In genomic region chr2:1744151-1744445, GRCh38 we compare ENCODE assay signal across 8 cellular contexts. TPM values are rescaled to one million over a fixed set of nuclear protein-coding genes. Genes with fewer than 3 reads are reported as not detected.
DNase-seq lines count a peak whose midpoint lies in the region; ATAC-seq and TF ChIP-seq lines count a peak whose summit lies in the region.

No MANE protein-coding gene starts in this region.

- peaks cover 33% of the 10 kb centered on the region for H3K4me1 ChIP-seq in muscle layer of colon (ENCODE audit: insufficient read depth, low read length)

- DNase-seq in ACHN (peak; percentile 53), NB4 (ENCODE audit: low read depth) (no peak), superior temporal gyrus (ENCODE audit: extremely low spot score) (no peak)

- H3K27ac ChIP-seq in muscle layer of colon (ENCODE audit: low read depth, low read length) = peak overlapping the region; percentile 97

- no peaks in the 10 kb centered on the region for H3K36me3 ChIP-seq in muscle layer of colon (ENCODE audit: insufficient read depth, low read length)

- TF ChIP-seq CTCF in NB4 (IDR thresholded peaks at IDR 0.05; ENCODE audit: low read depth, low read length) = no peak

- H3K4me3 ChIP-seq in NB4 (ENCODE audit: low read depth, low read length) = peak overlapping the region; percentile 49
- peak overlapping the region; percentile 70 to 85 for H3K4me3 ChIP-seq in muscle layer of colon (ENCODE audit: low read depth in 1 of 2, low read length in 2 of 2)

- in situ Hi-C loops in ACHN (cut with HindIII; ENCODE audit: low pct_ligation_motif_present, low pct_unique_long_range_greater_than_20kb, low sequenced_read_pairs) = loop anchor here (25.0 kb wide), 1 partner anchor 157 kb away; no protein-coding TSS in a partner anchor

- no peak overlapping the region for H3K9ac ChIP-seq in muscle layer of colon (ENCODE audit: low read length)

- no peak for TF ChIP-seq POLR2A in NB4 (IDR thresholded peaks at IDR 0.05; ENCODE audit: extremely low read depth, insufficient read length)

- no peaks in the 10 kb centered on the region for H3K27me3 ChIP-seq in muscle layer of colon (ENCODE audit: control insufficient read depth in 1 of 2, insufficient read depth in 2 of 2, low read length in 2 of 2)

- H3K9me3 ChIP-seq in muscle layer of colon (ENCODE audit: low read length) = no peaks in the 10 kb centered on the region

- ATAC-seq in esophagus mucosa (peak; percentile 13), HG02938 (IDR thresholded peaks at IDR 0.05; ENCODE audit: unreplicated experiment) (no peak), GM18858 (IDR thresholded peaks at IDR 0.05; ENCODE audit: unreplicated experiment) (no peak), GM19324 (IDR thresholded peaks at IDR 0.05; ENCODE audit: low FRiP score, unreplicated experiment) (no peak)

RNA-seq across cellular contexts. Expression of gene PXDN, which starts 0.2 kb away (rescaled TPM):
- total RNA-seq in esophagus mucosa = 7.1 TPM
